In the genomic region with DNA sequence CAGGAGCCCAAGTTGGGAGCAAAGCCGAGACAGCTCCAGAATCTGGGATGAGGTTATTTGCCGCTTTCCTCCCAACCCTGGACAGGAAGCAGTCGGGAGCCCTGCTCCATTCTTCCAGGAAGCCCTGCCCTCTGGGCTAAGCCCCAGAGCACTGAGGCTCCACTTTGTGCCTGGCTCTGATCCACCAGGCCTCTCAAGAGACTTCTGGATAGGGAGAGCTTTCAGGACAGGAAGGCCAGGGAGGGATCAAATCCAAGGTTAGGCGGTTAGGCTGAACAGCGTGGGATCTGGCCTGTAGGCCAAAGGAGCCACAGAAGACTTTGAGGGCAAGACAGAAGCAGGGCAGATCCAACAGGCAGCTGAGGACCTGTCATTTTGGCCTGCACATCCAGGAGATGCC, we compare ENCODE assay signal across 8 cellular contexts. TPM values are rescaled to one million over a fixed set of nuclear protein-coding genes. Genes with fewer than 3 reads are reported as not detected.
DNase-seq lines count a peak whose midpoint lies in the region; ATAC-seq and TF ChIP-seq lines count a peak whose summit lies in the region.

No MANE protein-coding gene starts in this region.

- CTCF ChIA-PET in CD4-positive, alpha-beta memory T cell (lab: Charles Lee; ENCODE audit: partially characterized antibody): interaction anchor here (1.5 to 7.8 kb wide), 3 partner anchors 18 to 58 kb away, joined by 3 to 46 read pairs (median 4); no protein-coding TSS in a partner anchor

- H3K36me3 ChIP-seq in CD4-positive, alpha-beta memory T cell (ENCODE audit: insufficient read depth, low read length): no peaks in the 10 kb centered on the region
- H3K36me3 ChIP-seq in MG63 (peaks cover 36% of the 10 kb centered on the region), uterus (no peaks in the 10 kb centered on the region)

- no peaks in the 10 kb centered on the region for H3K27me3 Mint-ChIP-seq in CD4-positive, alpha-beta memory T cell
- no peaks in the 10 kb centered on the region for H3K27me3 Mint-ChIP-seq in mesothelial cell of epicardium (ENCODE audit: low read depth)

- POLR2A ChIA-PET in CD4-positive, alpha-beta memory T cell (lab: Charles Lee; ENCODE audit: partially characterized antibody): interaction anchor here (1.0 to 1.6 kb wide), 3 partner anchors 8 to 27 kb away, joined by 3 to 4 read pairs (median 4); no protein-coding TSS in a partner anchor

- H3K27ac Mint-ChIP-seq in CD4-positive, alpha-beta memory T cell: peak overlapping the region in 4 of 7 donors; percentile 48 to 74 (median 70)
- H3K27ac Mint-ChIP-seq in mesothelial cell of epicardium: peak overlapping the region; percentile 53

- intact Hi-C loops in CD4-positive, alpha-beta memory T cell (cut with micrococcal nuclease): loop anchor here (10.0 kb wide), 2 partner anchors 554 to 1034 kb away; partner anchors contain the start of genes ARID3B and PPCDC
- intact Hi-C loops in uterus (cut with DNase I; ENCODE audit: low total_unique reads): no loop called here

- peaks cover 35% of the 10 kb centered on the region for H3K4me1 ChIP-seq in CD4-positive, alpha-beta memory T cell (ENCODE audit: insufficient read depth, low read length)
- H3K4me1 ChIP-seq in uterus: peaks cover 7 to 9% of the 10 kb centered on the region in 2 donors

- H3K36me3 Mint-ChIP-seq in CD4-positive, alpha-beta memory T cell: peaks cover 10 to 18% of the 10 kb centered on the region in 2 donors
- no peaks in the 10 kb centered on the region for H3K36me3 Mint-ChIP-seq in mesothelial cell of epicardium

- DNase-seq in CD4-positive, alpha-beta memory T cell: no peak
- peak; percentile 95 for DNase-seq in MG63
- no peak for DNase-seq in coronary artery (ENCODE audit: low spot score)
- no peak for DNase-seq in mesothelial cell of epicardium (ENCODE audit: low spot score in 2 of 2, unreplicated experiment in 2 of 2)
- DNase-seq in uterus: peak; percentile 73 to 80
- no peak for DNase-seq in SHP77 treated with DMSO at 0.1 percent for 48 hours (lab: John Stamatoyannopoulos, UW)
- DNase-seq in activated gamma-delta T cell treated with Interleukin-2 at 50 U/mL for 16 hours: no peak

- no peaks in the 10 kb centered on the region for H3K27me3 ChIP-seq in CD4-positive, alpha-beta memory T cell (ENCODE audit: insufficient read depth, low read length)
- H3K27me3 ChIP-seq in MG63 (no peaks in the 10 kb centered on the region), uterus (no peaks in the 10 kb centered on the region)

- TF ChIP-seq CTCF in coronary artery (IDR thresholded peaks at IDR 0.05): no peak
- no peak for TF ChIP-seq CTCF in mesothelial cell of epicardium (IDR thresholded peaks at IDR 0.05; ENCODE audit: unreplicated experiment)
- TF ChIP-seq CTCF in uterus (IDR thresholded peaks at IDR 0.05): no peak

- no peak for ATAC-seq in GM18520 (IDR thresholded peaks at IDR 0.05; ENCODE audit: unreplicated experiment)

- peak overlapping the region; percentile 59 to 72 for H3K4me3 ChIP-seq in CD4-positive, alpha-beta memory T cell (ENCODE audit: low read length in 2 of 2)
- H3K4me3 ChIP-seq in MG63: peak overlapping the region; percentile 82
- H3K4me3 ChIP-seq in coronary artery: peak overlapping the region; percentile 94
- H3K4me3 ChIP-seq in uterus: peak overlapping the region; percentile 51 to 82

- TF ChIP-seq POLR2A in uterus (IDR thresholded peaks at IDR 0.05): no peak

- H3K27ac ChIP-seq in CD4-positive, alpha-beta memory T cell (ENCODE audit: low read depth, low read length): peak overlapping the region; percentile 67
- peak overlapping the region; percentile 75 to 93 for H3K27ac ChIP-seq in coronary artery
- peak overlapping the region; percentile 77 to 82 for H3K27ac ChIP-seq in uterus

- no peaks in the 10 kb centered on the region for H3K9me3 ChIP-seq in CD4-positive, alpha-beta memory T cell (ENCODE audit: control insufficient read depth in 1 of 2, low read length in 2 of 2)
- no peaks in the 10 kb centered on the region for H3K9me3 ChIP-seq in MG63
- H3K9me3 ChIP-seq in uterus: no peaks in the 10 kb centered on the region

- H3K4me3 Mint-ChIP-seq in CD4-positive, alpha-beta memory T cell: peak overlapping the region; percentile 80 to 90 (median 82)
- peak overlapping the region; percentile 89 for H3K4me3 Mint-ChIP-seq in mesothelial cell of epicardium

- H3K4me1 Mint-ChIP-seq in CD4-positive, alpha-beta memory T cell: peaks cover 22 to 52% (median 34%) of the 10 kb centered on the region in 4 donors
- peaks cover 27% of the 10 kb centered on the region for H3K4me1 Mint-ChIP-seq in mesothelial cell of epicardium

- no peaks in the 10 kb centered on the region for H3K9me3 Mint-ChIP-seq in CD4-positive, alpha-beta memory T cell
- H3K9me3 Mint-ChIP-seq in mesothelial cell of epicardium: no peaks in the 10 kb centered on the region

RNA-seq across cellular contexts. Expression of gene STOML1, which starts 0.8 kb away (rescaled TPM):
- 10 to 100 TPM; 10.8 to 11.1 TPM for total RNA-seq in CD4-positive, alpha-beta memory T cell
- 1 to 10 TPM; 8.1 to 8.7 TPM for polyA plus RNA-seq in CD4-positive, alpha-beta memory T cell
- total RNA-seq in MG63 (2014; rRNA removed; shearing (Covaris generic); ENCODE audit: low replicate concordance): 45.3 and 53.1 TPM in 2 replicates
- total RNA-seq in mesothelial cell of epicardium (11.1 to 13.7 TPM (median 11.9 TPM) in 3 replicates), uterus (10 to 100 TPM in 2 of 4 donors, 1 to 10 TPM in 2; 4.4 to 16.6 (median 8.3) TPM)

RNA-seq across cellular contexts. Expression of gene PML, which starts 3.3 kb away (rescaled TPM):
- 10 to 100 TPM; 61.5 to 66.6 TPM for total RNA-seq in CD4-positive, alpha-beta memory T cell
- polyA plus RNA-seq in CD4-positive, alpha-beta memory T cell: 10 to 100 TPM in 1 of 2 donors, 1 to 10 TPM in 1; 9.6 to 33.2 TPM
- 19.5 and 39.8 TPM in 2 replicates for total RNA-seq in MG63 (2014; rRNA removed; shearing (Covaris generic); ENCODE audit: low replicate concordance)
- total RNA-seq in mesothelial cell of epicardium: 41.2 to 45.3 TPM (median 43.6 TPM) in 3 replicates
- 100 to 1,000 TPM in 2 of 4 donors, 10 to 100 TPM in 2; 39.0 to 118 (median 78.3) TPM for total RNA-seq in uterus

Comparison
In these comparisons a context has a peak if more than half of its experiments do, and no peak if none do; other contexts are left out.
1. DNase-seq: peak in MG63 (single experiment) and uterus (2 of 2); none in CD4-positive, alpha-beta memory T cell (0 of 5), coronary artery (single experiment), mesothelial cell of epicardium (0 of 2), SHP77 treated with DMSO at 0.1 percent for 48 hours (single experiment) and activated gamma-delta T cell treated with Interleukin-2 at 50 U/mL for 16 hours (single experiment).
2. Peak in every context shown above with its lines, with median percentiles within 50 percentile points of each other: H3K27ac ChIP-seq and H3K4me3 ChIP-seq.